ENCODE assay signal across 1 cellular context in the genomic region with DNA sequence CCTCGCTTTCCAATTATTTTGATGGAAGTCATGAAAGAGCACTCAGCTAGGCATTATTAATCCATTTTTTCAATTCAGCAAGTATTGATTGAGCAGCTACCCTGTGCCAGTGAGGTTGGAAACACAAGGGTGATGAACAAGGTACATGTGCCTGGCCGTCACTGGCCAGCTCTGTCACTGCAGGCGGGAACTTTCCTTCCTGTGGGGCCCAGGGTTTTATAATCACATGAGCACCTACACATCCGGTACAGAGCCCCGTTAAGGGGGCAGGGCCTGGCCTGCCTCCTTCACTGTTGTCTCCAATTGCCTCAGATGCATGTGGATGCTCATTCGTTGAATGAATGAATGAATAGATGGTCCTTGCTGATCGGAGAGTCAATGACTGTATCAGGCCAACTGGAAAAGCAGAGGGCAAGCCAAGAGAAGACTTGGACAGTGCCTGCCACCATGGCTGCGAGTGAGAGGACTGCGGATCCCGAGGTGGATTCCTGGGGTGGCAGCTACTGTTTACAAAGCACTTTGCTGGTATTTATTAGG.
TF ChIP-seq lines count a peak whose summit lies in the region.

No MANE protein-coding gene starts in this region.

TF ChIP-seq in K562, 482 proteins besides CTCF, POLR2A, EP300 and RAD21 (continued from another document):
- TF ChIP-seq RBM39 (optimal IDR thresholded peaks at IDR 0.05; ENCODE audit: low read depth, low read length): no peak
- no peak for TF ChIP-seq GTF2B (IDR thresholded peaks at IDR 0.05; ENCODE audit: extremely low read depth, insufficient read length)
- TF ChIP-seq, protein P1, sequence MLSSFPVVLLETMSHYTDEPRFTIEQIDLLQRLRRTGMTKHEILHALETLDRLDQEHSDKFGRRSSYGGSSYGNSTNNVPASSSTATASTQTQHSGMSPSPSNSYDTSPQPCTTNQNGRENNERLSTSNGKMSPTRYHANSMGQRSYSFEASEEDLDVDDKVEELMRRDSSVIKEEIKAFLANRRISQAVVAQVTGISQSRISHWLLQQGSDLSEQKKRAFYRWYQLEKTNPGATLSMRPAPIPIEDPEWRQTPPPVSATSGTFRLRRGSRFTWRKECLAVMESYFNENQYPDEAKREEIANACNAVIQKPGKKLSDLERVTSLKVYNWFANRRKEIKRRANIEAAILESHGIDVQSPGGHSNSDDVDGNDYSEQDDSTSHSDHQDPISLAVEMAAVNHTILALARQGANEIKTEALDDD (IDR thresholded peaks at IDR 0.05): no peak
- TF ChIP-seq CCNT2 (IDR thresholded peaks at IDR 0.05; ENCODE audit: borderline replicate concordance, extremely low read depth, insufficient read length, low read depth, low read length): no peak
- TF ChIP-seq, protein P2, sequence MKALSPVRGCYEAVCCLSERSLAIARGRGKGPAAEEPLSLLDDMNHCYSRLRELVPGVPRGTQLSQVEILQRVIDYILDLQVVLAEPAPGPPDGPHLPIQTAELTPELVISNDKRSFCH (CRISPR knock-in tag; IDR thresholded peaks at IDR 0.05): no peak
- TF ChIP-seq, protein P2 (tag; IDR thresholded peaks at IDR 0.05): no peak
